In the genomic region with DNA sequence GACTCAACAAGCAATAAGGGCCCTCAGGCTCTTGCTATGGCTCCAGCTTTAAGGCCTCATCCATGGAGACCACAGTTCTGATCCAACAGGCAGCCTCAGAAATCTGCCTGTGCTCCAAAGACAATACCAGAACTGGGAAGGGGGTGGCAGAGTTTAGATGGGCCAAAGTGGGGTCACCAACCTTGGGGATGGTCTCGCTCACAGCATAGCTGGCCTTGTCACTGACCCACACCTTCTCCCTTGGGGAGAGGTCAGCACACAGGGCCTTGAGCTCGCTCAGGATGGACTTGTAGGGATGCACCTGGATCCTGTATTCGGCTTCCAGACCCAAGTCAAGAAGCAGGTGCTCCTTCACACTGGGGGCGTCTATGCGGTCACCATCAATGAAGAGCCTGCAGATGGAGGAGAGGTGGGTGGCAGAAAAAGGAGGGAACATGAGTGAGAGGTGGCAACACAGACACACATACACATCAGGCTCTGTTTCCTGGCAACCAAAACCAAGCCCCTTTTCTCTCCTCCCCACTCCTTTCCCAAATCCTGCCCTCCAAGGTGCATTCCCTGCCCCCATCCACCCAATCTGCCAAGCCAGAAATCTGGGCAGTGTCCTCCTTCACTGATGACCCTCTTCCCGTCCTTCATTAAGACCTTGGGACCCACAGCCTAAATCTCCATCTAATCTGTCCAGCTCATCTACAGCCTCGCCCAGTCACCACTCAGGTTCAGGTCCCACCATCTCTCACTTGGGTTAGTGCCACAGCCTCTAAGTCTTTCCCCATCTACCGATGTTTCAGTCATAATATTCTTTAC, we compare ENCODE assay signal across 1 cellular context.
TF ChIP-seq lines count a peak whose summit lies in the region.

No MANE protein-coding gene starts in this region.

TF ChIP-seq in IMR-90, 13 proteins besides CTCF, POLR2A, EP300 and RAD21:
- TF ChIP-seq CEBPB (IDR thresholded peaks at IDR 0.05; ENCODE audit: low read depth, low read length) (no peak), MAFK (IDR thresholded peaks at IDR 0.05; ENCODE audit: low read depth, low read length) (no peak), MAZ (IDR thresholded peaks at IDR 0.05; ENCODE audit: borderline replicate concordance, low read depth, low read length) (no peak), FOS (IDR thresholded peaks at IDR 0.05; ENCODE audit: low read depth, low read length) (no peak), NFE2L2 (IDR thresholded peaks at IDR 0.05; ENCODE audit: low read depth, low read length) (no peak), BHLHE40 (IDR thresholded peaks at IDR 0.05; ENCODE audit: low read depth, low read length) (no peak), MXI1 (IDR thresholded peaks at IDR 0.05; ENCODE audit: borderline replicate concordance, low read depth, low read length) (no peak), SMC3 (IDR thresholded peaks at IDR 0.05; ENCODE audit: low read depth, low read length) (no peak), RFX5 (IDR thresholded peaks at IDR 0.05; ENCODE audit: low read depth, low read length) (no peak), CHD1 (IDR thresholded peaks at IDR 0.05; ENCODE audit: low read depth, low read length) (no peak), RCOR1 (IDR thresholded peaks at IDR 0.05; ENCODE audit: insufficient replicate concordance, low read length) (no peak)
- TF ChIP-seq, protein P1, sequence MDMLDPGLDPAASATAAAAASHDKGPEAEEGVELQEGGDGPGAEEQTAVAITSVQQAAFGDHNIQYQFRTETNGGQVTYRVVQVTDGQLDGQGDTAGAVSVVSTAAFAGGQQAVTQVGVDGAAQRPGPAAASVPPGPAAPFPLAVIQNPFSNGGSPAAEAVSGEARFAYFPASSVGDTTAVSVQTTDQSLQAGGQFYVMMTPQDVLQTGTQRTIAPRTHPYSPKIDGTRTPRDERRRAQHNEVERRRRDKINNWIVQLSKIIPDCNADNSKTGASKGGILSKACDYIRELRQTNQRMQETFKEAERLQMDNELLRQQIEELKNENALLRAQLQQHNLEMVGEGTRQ (IDR thresholded peaks at IDR 0.05; ENCODE audit: low read depth, low read length): no peak
